In genomic region chr10:23910296-23910695, GRCh38 we compare ENCODE assay signal across 8 cellular contexts.
"Had no signal": no experiment of that assay in that cellular context is flagged by ENCODE, and none has a peak within 500 bp of the region (broad histone marks: within the 10 kb centered on the region; RNA-seq: fewer than 3 reads in every experiment).

No MANE protein-coding gene starts in this region.

- FAIRE-seq: G401.6, GM12878, GM12891, GM12892, GM18507, GM19239 had no signal

- DNase-seq: GDM1, GF-D8 had no signal

- ATAC-seq: GM12878 had no signal

- H3K4me3 ChIP-seq: GM12878 had no signal
